In genomic region chr11:128732471-128733277, GRCh38 we compare ENCODE assay signal across 8 cellular contexts. TPM values are rescaled to one million over a fixed set of nuclear protein-coding genes. Genes with fewer than 3 reads are reported as not detected.
DNase-seq lines count a peak whose midpoint lies in the region; ATAC-seq and TF ChIP-seq lines count a peak whose summit lies in the region.

No MANE protein-coding gene starts in this region.

- peak overlapping the region; percentile 2 for H3K27ac ChIP-seq in lower lobe of right lung

- no peak for TF ChIP-seq CTCF in lower lobe of right lung (IDR thresholded peaks at IDR 0.05)

- H3K27me3 ChIP-seq in lower lobe of right lung (ENCODE audit: low read depth) = no peaks in the 10 kb centered on the region

- H3K9me3 ChIP-seq in lower lobe of right lung = no peaks in the 10 kb centered on the region

- ATAC-seq in GM18861 (IDR thresholded peaks at IDR 0.05; ENCODE audit: unreplicated experiment) (peak; percentile 38), GM21786 (IDR thresholded peaks at IDR 0.05; ENCODE audit: unreplicated experiment) (peak; percentile 28), HG03565 (IDR thresholded peaks at IDR 0.05; ENCODE audit: unreplicated experiment) (peak; percentile 32), lower lobe of right lung (no peak), SK-N-SH treated with all-trans-retinoic acid at 6 μM for 48 hours (no peak)

- H3K36me3 ChIP-seq in lower lobe of right lung = no peaks in the 10 kb centered on the region

- peaks cover 96% of the 10 kb centered on the region for H3K4me1 ChIP-seq in lower lobe of right lung

- intact Hi-C loops in lower lobe of right lung (cut with DNase I) = no loop called here

- H3K4me3 ChIP-seq in lower lobe of right lung = no peak overlapping the region

- DNase-seq in lower lobe of right lung (no peak), NCI-H1436 (lab: John Stamatoyannopoulos, UW) (no peak), cerebellar nuclear complex (lab: John Stamatoyannopoulos, UW) (no peak), NCI-H1105 treated with DMSO at 0.1 percent for 48 hours (lab: John Stamatoyannopoulos, UW) (no peak)

TF ChIP-seq in SK-N-SH treated with all-trans-retinoic acid at 6 μM for 48 hours, 23 proteins besides CTCF, POLR2A, EP300 and RAD21:
- TF ChIP-seq TOX (CRISPR knock-in tag; IDR thresholded peaks at IDR 0.05; ENCODE audit: borderline replicate concordance) (no peak), ZC3H10 (CRISPR knock-in tag; IDR thresholded peaks at IDR 0.05) (no peak), PPARA (CRISPR knock-in tag; IDR thresholded peaks at IDR 0.05; ENCODE audit: borderline replicate concordance) (no peak), RARB (CRISPR knock-in tag; IDR thresholded peaks at IDR 0.05) (no peak), GLIS3 (CRISPR knock-in tag; IDR thresholded peaks at IDR 0.05) (no peak), ZNF70 (CRISPR knock-in tag; IDR thresholded peaks at IDR 0.05) (no peak), TSHZ2 (CRISPR knock-in tag; IDR thresholded peaks at IDR 0.05) (no peak), OSR1 (CRISPR knock-in tag; IDR thresholded peaks at IDR 0.05) (no peak), ZFP30 (CRISPR knock-in tag; IDR thresholded peaks at IDR 0.05) (no peak)
- TF ChIP-seq, protein P1, sequence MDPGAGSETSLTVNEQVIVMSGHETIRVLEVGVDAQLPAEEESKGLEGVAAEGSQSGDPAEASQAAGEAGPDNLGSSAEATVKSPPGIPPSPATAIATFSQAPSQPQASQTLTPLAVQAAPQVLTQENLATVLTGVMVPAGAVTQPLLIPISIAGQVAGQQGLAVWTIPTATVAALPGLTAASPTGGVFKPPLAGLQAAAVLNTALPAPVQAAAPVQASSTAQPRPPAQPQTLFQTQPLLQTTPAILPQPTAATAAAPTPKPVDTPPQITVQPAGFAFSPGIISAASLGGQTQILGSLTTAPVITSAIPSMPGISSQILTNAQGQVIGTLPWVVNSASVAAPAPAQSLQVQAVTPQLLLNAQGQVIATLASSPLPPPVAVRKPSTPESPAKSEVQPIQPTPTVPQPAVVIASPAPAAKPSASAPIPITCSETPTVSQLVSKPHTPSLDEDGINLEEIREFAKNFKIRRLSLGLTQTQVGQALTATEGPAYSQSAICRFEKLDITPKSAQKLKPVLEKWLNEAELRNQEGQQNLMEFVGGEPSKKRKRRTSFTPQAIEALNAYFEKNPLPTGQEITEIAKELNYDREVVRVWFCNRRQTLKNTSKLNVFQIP (CRISPR knock-in tag; IDR thresholded peaks at IDR 0.05; ENCODE audit: borderline replicate concordance, low read depth) = no peak

RNA-seq across cellular contexts. Expression of gene FLI1, which starts 38.8 kb away (rescaled TPM):
- 64.2 TPM for total RNA-seq in lower lobe of right lung

Comparison
In these comparisons a context has a peak if more than half of its experiments do, and no peak if none do; other contexts are left out.
1. ATAC-seq: peak in GM18861 (single experiment), GM21786 (single experiment) and HG03565 (single experiment); none in lower lobe of right lung (0 of 2) and SK-N-SH treated with all-trans-retinoic acid at 6 μM for 48 hours (single experiment).